8 cellular contexts compared by ENCODE assay signal in genomic region chr3:150547045-150547753, GRCh38. TPM values are rescaled to one million over a fixed set of nuclear protein-coding genes. Genes with fewer than 3 reads are reported as not detected.
DNase-seq lines count a peak whose midpoint lies in the region; ATAC-seq, FAIRE-seq and TF ChIP-seq lines count a peak whose summit lies in the region.

No MANE protein-coding gene starts in this region.

- DNase-seq in NCI-H1436 (lab: John Stamatoyannopoulos, UW) (peak; percentile 31), NCI-H1436 treated with DMSO at 0.1 percent for 48 hours (lab: John Stamatoyannopoulos, UW) (no peak), PC-3 (peak; percentile 68), GM13976 (ENCODE audit: low spot score) (no peak), urothelium cell line (ENCODE audit: low spot score) (no peak)
- no peak for DNase-seq in effector memory CD8-positive, alpha-beta T cell

- H4K20me1 ChIP-seq in PC-3 (ENCODE audit: low read length), result peaks cover 35% of the 10 kb centered on the region

- no peak for FAIRE-seq in urothelium cell line (lab: Jason Lieb, UNC)

- H3K4me3 ChIP-seq in PC-3 (ENCODE audit: low read length), result peak overlapping the region; percentile 77
- H3K4me3 ChIP-seq in neutrophil (ENCODE audit: low read depth in 1 of 2, low read length in 1 of 2), result peak overlapping the region; percentile 78 to 80

- peak overlapping the region; percentile 87 to 92 for H3K4me3 Mint-ChIP-seq in effector memory CD8-positive, alpha-beta T cell

- H2AFZ ChIP-seq in PC-3 (ENCODE audit: low read length), result peak overlapping the region; percentile 80

- no peaks in the 10 kb centered on the region for H3F3A ChIP-seq in PC-3 (ENCODE audit: low read length, unreplicated experiment)

- intact Hi-C loops in PC-3 (cut with micrococcal nuclease), result loop anchor here (2.0 to 5.0 kb wide), 3 partner anchors 56 to 215 kb away; partner anchors contain the start of genes SELENOT and SIAH2

- H3K4me1 Mint-ChIP-seq in effector memory CD8-positive, alpha-beta T cell (ENCODE audit: low read depth in 2 of 2), result peaks cover 23 to 42% of the 10 kb centered on the region in 2 donors

- no peaks in the 10 kb centered on the region for H3K27me3 ChIP-seq in PC-3 (ENCODE audit: low read length)
- H3K27me3 ChIP-seq in neutrophil, result no peaks in the 10 kb centered on the region

- H3K27ac Mint-ChIP-seq in effector memory CD8-positive, alpha-beta T cell, result peak overlapping the region; percentile 94 to 97

- H3K9me2 ChIP-seq in PC-3 (replicated peaks; ENCODE audit: low read length), result no peaks in the 10 kb centered on the region

- H3K9me3 ChIP-seq in PC-3 (ENCODE audit: low read length) (no peaks in the 10 kb centered on the region), neutrophil (no peaks in the 10 kb centered on the region)

- H3K36me3 Mint-ChIP-seq in effector memory CD8-positive, alpha-beta T cell (ENCODE audit: insufficient read depth), result peaks cover 41% of the 10 kb centered on the region

- peak overlapping the region; percentile 86 for H3K4me2 ChIP-seq in PC-3 (ENCODE audit: low read length)

- TF ChIP-seq CTCF in PC-3 (conservative IDR thresholded peaks at IDR 0.05; ENCODE audit: low read depth, low read length) (no peak), neutrophil (IDR thresholded peaks at IDR 0.05) (no peak), GM13976 (IDR thresholded peaks at IDR 0.05; ENCODE audit: borderline replicate concordance, control extremely low read depth, extremely low read depth, insufficient read depth, missing control alignments) (no peak)

- TSS peak; percentile 82 for BruUV-seq in PC-3 (replicated peaks; lab: Mats Ljungman, UMichigan)

- H3K27ac ChIP-seq in PC-3 (ENCODE audit: low read length), result peak overlapping the region; percentile 83
- peak overlapping the region; percentile 95 for H3K27ac ChIP-seq in neutrophil

- peaks cover 24% of the 10 kb centered on the region for H3K36me3 ChIP-seq in PC-3 (ENCODE audit: low read depth, low read length)
- peaks cover 16% of the 10 kb centered on the region for H3K36me3 ChIP-seq in neutrophil

- no peaks in the 10 kb centered on the region for H3K27me3 Mint-ChIP-seq in effector memory CD8-positive, alpha-beta T cell

- in situ Hi-C loops in GM13976 (cut with MboI; ENCODE audit: low sequenced_read_pairs, unreplicated experiment), result loop anchor here (25.0 kb wide), 1 partner anchor 165 kb away; the partner anchor contains the start of gene ERICH6

- H3K4me1 ChIP-seq in PC-3 (ENCODE audit: insufficient read depth, low read length) (peaks cover 33% of the 10 kb centered on the region), neutrophil (ENCODE audit: control insufficient read depth in 1 of 2, insufficient read depth in 1 of 2, low read depth in 1 of 2, low read length in 1 of 2) (peaks cover 27 to 28% of the 10 kb centered on the region in 2 experiments)

- CTCF ChIA-PET in PC-3 (lab: Charles Lee), result interaction anchor here (0.6 kb wide), 1 partner anchor 308 kb away, joined by 3 read pairs; no protein-coding TSS in a partner anchor

- POLR2A ChIA-PET in PC-3 (lab: Charles Lee; ENCODE audit: unreplicated experiment), result interaction anchor here (1.5 kb wide), 1 partner anchor 157 kb away, joined by 5 read pairs; the partner anchor contains the start of gene ERICH6

- H3K9ac ChIP-seq in PC-3 (ENCODE audit: low read length), result peak overlapping the region; percentile 89

- no peaks in the 10 kb centered on the region for H3K9me3 Mint-ChIP-seq in effector memory CD8-positive, alpha-beta T cell

- H3K79me2 ChIP-seq in PC-3 (ENCODE audit: low read length), result peaks cover 93% of the 10 kb centered on the region

- ATAC-seq in PC-3 (no peak), GM21515 (IDR thresholded peaks at IDR 0.05; ENCODE audit: unreplicated experiment) (no peak)
- no peak for ATAC-seq in effector memory CD8-positive, alpha-beta T cell (replicated peaks)

RNA-seq across cellular contexts. Expression of gene EIF2A, which starts 0.6 kb away (rescaled TPM):
- 67.9 and 92.4 TPM in 2 replicates for total RNA-seq in PC-3 (2014; rRNA removed)

RNA-seq across cellular contexts. Expression of gene SERP1, which starts 0.9 kb away (rescaled TPM):
- 439 and 552 TPM in 2 replicates for total RNA-seq in PC-3 (2014; rRNA removed)

RNA-seq across cellular contexts. Expression of gene SELENOT, which starts 55.9 kb away (rescaled TPM):
- 109 and 119 TPM in 2 replicates for total RNA-seq in PC-3 (2014; rRNA removed)

Comparison
In these comparisons a context has a peak if more than half of its experiments do, and no peak if none do; other contexts are left out.
1. DNase-seq: peak in NCI-H1436 (single experiment) and PC-3 (single experiment); none in NCI-H1436 treated with DMSO at 0.1 percent for 48 hours (single experiment), effector memory CD8-positive, alpha-beta T cell (0 of 3), GM13976 (single experiment) and urothelium cell line (single experiment).